In genomic region chr2:83531211-83531610, GRCh38 we compare ENCODE assay signal across 25 cellular contexts.
DNase-seq lines count a peak whose midpoint lies in the region; ATAC-seq and TF ChIP-seq lines count a peak whose summit lies in the region.
"Had no signal": no experiment of that assay in that cellular context is flagged by ENCODE, and none has a peak within 500 bp of the region (broad histone marks: within the 10 kb centered on the region; RNA-seq: fewer than 3 reads in every experiment).

No MANE protein-coding gene starts in this region.

- H3K4me1 Mint-ChIP-seq in brain = peaks cover 34% of the 10 kb centered on the region
- H3K4me1 Mint-ChIP-seq in type B pancreatic cell (ENCODE audit: unreplicated experiment) = no peaks in the 10 kb centered on the region
- H3K4me1 Mint-ChIP-seq: activated naive CD8-positive, alpha-beta T cell treated with anti-CD3 and anti-CD28 coated beads, Interleukin-2, amount 10 ng/mL, durations not matched to agents 7 days and 5 days had no signal

- no peaks in the 10 kb centered on the region for H3F3A ChIP-seq in MM.1S (ENCODE audit: insufficient read depth, low read length)

- H3K36me3 ChIP-seq in MM.1S (replicated peaks; ENCODE audit: insufficient read depth, low read length) (no peaks in the 10 kb centered on the region), MG63 (no peaks in the 10 kb centered on the region)
- H3K36me3 ChIP-seq: left lung, neutrophil, SJCRH30, upper lobe of right lung had no signal

- H3K9me2 ChIP-seq in MM.1S (replicated peaks; ENCODE audit: insufficient read depth, low read length) = no peaks in the 10 kb centered on the region

- H3K9me3 Mint-ChIP-seq in brain (no peaks in the 10 kb centered on the region), type B pancreatic cell (peaks cover 6% of the 10 kb centered on the region)
- H3K9me3 Mint-ChIP-seq: activated naive CD8-positive, alpha-beta T cell treated with anti-CD3 and anti-CD28 coated beads, Interleukin-2, amount 10 ng/mL, durations not matched to agents 7 days and 5 days; activated T-helper 2 cell treated with anti-CD3 and anti-CD28 coated beads, Interferon-gamma antibody, Interleukin-2, Interleukin-4, amounts not matched to agents 10 μg/mL and 5 μg/mL and 100 μg/mL, durations not matched to agents 14 hours and 24 hours and 36 hours had no signal

- no peak overlapping the region for H3K4me2 ChIP-seq in MM.1S (ENCODE audit: low read depth, low read length)

- DNase-seq in NCI-H82 (lab: John Stamatoyannopoulos, UW) (peak; percentile 28), NCI-H82 treated with DMSO at 0.1 percent for 48 hours (lab: John Stamatoyannopoulos, UW; ENCODE audit: unreplicated experiment) (no peak), NCI-H345 (lab: John Stamatoyannopoulos, UW) (peak; percentile 94), type B pancreatic cell (ENCODE audit: extremely low spot score, unreplicated experiment) (no peak), MM.1S (no peak), MG63 (no peak)
- DNase-seq: activated CD4-positive, alpha-beta T cell treated with anti-CD3 and anti-CD28 coated beads, Interleukin-2, amount 50 U/mL, for 1 hour; activated CD8-positive, alpha-beta memory T cell treated with anti-CD3 and anti-CD28 coated beads, Interleukin-2, amount 50 U/mL, for 4 hours; activated naive CD8-positive, alpha-beta T cell treated with anti-CD3 and anti-CD28 coated beads, Interleukin-2, amount 10 ng/mL, durations not matched to agents 7 days and 5 days; body of pancreas; Calu3; GDM1; glutamatergic neuron; IMR-90; left lung; mucosa of descending colon; NCI-H2171; SJCRH30; T-helper 2 cell; upper lobe of right lung had no signal

- no peak for TF ChIP-seq CTCF in brain (conservative IDR thresholded peaks at IDR 0.05)
- no peak for TF ChIP-seq CTCF in type B pancreatic cell (conservative IDR thresholded peaks at IDR 0.05)
- no peak for TF ChIP-seq CTCF in MM.1S (IDR thresholded peaks at IDR 0.05; ENCODE audit: low read length)

- H3K9ac ChIP-seq in MM.1S (ENCODE audit: low read length) = no peak overlapping the region

- ATAC-seq in HG02870 (IDR thresholded peaks at IDR 0.05; ENCODE audit: unreplicated experiment) = no peak
- ATAC-seq: body of pancreas, left lung, mucosa of descending colon, upper lobe of right lung had no signal

- H3K4me3 ChIP-seq in MM.1S (ENCODE audit: low read length) (no peak overlapping the region), MG63 (no peak overlapping the region)
- H3K4me3 ChIP-seq: body of pancreas, left lung, mucosa of descending colon, SJCRH30, upper lobe of right lung had no signal

- H3K4me3 Mint-ChIP-seq in brain = no peak overlapping the region
- H3K4me3 Mint-ChIP-seq in type B pancreatic cell = no peak overlapping the region
- H3K4me3 Mint-ChIP-seq: activated naive CD8-positive, alpha-beta T cell treated with anti-CD3 and anti-CD28 coated beads, Interleukin-2, amount 10 ng/mL, durations not matched to agents 7 days and 5 days had no signal

- no peaks in the 10 kb centered on the region for H3K27me3 ChIP-seq in MM.1S (replicated peaks; ENCODE audit: insufficient read depth, low read length)
- no peaks in the 10 kb centered on the region for H3K27me3 ChIP-seq in MG63
- H3K27me3 ChIP-seq: body of pancreas, left lung, neutrophil, SJCRH30, upper lobe of right lung had no signal

- H4K20me1 ChIP-seq in MM.1S (ENCODE audit: insufficient read depth, low read length) = no peaks in the 10 kb centered on the region

- no peak overlapping the region for H2AFZ ChIP-seq in MM.1S (ENCODE audit: low read length)

- H3K79me2 ChIP-seq in MM.1S (ENCODE audit: low read length) = no peaks in the 10 kb centered on the region

- H3K4me1 ChIP-seq in MM.1S (ENCODE audit: low read length) = no peaks in the 10 kb centered on the region
- H3K4me1 ChIP-seq: body of pancreas, left lung, SJCRH30, upper lobe of right lung had no signal

- H3K27me3 Mint-ChIP-seq in brain (no peaks in the 10 kb centered on the region), type B pancreatic cell (no peaks in the 10 kb centered on the region)
- H3K27me3 Mint-ChIP-seq: activated naive CD8-positive, alpha-beta T cell treated with anti-CD3 and anti-CD28 coated beads, Interleukin-2, amount 10 ng/mL, durations not matched to agents 7 days and 5 days had no signal

- H3K27ac Mint-ChIP-seq in brain = peak overlapping the region; percentile 4 to 91 (median 67)
- H3K27ac Mint-ChIP-seq in type B pancreatic cell = peak overlapping the region; percentile 16
- H3K27ac Mint-ChIP-seq: activated naive CD8-positive, alpha-beta T cell treated with anti-CD3 and anti-CD28 coated beads, Interleukin-2, amount 10 ng/mL, durations not matched to agents 7 days and 5 days; activated T-helper 2 cell treated with anti-CD3 and anti-CD28 coated beads, Interferon-gamma antibody, Interleukin-2, Interleukin-4, amounts not matched to agents 10 μg/mL and 5 μg/mL and 100 μg/mL, durations not matched to agents 14 hours and 24 hours and 36 hours had no signal

- H3K36me3 Mint-ChIP-seq in brain (no peaks in the 10 kb centered on the region), type B pancreatic cell (no peaks in the 10 kb centered on the region)
- H3K36me3 Mint-ChIP-seq: activated naive CD8-positive, alpha-beta T cell treated with anti-CD3 and anti-CD28 coated beads, Interleukin-2, amount 10 ng/mL, durations not matched to agents 7 days and 5 days had no signal

- H3K9me3 ChIP-seq in MM.1S (replicated peaks; ENCODE audit: insufficient read depth, low read length) (no peaks in the 10 kb centered on the region), MG63 (no peaks in the 10 kb centered on the region)
- H3K9me3 ChIP-seq: body of pancreas, left lung, mucosa of descending colon, neutrophil, SJCRH30, upper lobe of right lung had no signal

- no peak overlapping the region for H3K27ac ChIP-seq in MM.1S (ENCODE audit: low read length)
- H3K27ac ChIP-seq: body of pancreas, HL-60, left lung, neutrophil, SJCRH30, upper lobe of right lung had no signal

Comparison
In these comparisons a context has a peak if more than half of its experiments do, and no peak if none do; other contexts are left out.
1. DNase-seq: peak in NCI-H82 (single experiment) and NCI-H345 (single experiment); none in NCI-H82 treated with DMSO at 0.1 percent for 48 hours (single experiment), type B pancreatic cell (single experiment), MM.1S (single experiment) and MG63 (single experiment).